11 cellular contexts compared by ENCODE assay signal in the genomic region with DNA sequence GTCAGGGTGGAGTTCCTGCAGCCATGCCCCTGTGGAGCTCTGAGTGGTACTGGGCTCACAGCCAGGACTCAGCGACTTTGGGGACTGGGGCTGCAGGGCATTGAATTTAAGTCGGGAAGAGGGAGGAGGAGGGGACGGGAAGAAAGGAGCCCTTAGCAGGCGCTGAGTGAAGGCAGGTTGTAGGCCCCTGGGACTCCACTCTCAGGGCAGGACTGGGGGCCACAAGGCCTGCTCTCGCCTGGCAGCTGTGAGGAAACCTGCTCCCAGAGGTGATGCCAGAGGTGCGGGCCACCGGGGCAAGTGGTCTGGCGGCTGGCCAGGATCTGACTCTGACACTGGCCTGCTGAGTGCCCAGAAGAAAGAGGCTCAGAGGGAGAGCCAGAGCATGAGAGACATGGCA.
A peak's percentile ranks its signal among the peaks of the same experiment; 100 is the strongest.
DNase-seq lines count a peak whose midpoint lies in the region; ATAC-seq and TF ChIP-seq lines count a peak whose summit lies in the region.
"Had no signal": no experiment of that assay in that cellular context is flagged by ENCODE, and none has a peak within 500 bp of the region (broad histone marks: within the 10 kb centered on the region; RNA-seq: fewer than 3 reads in every experiment).

No MANE protein-coding gene starts in this region.

- no peaks in the 10 kb centered on the region for H3K36me3 Mint-ChIP-seq in activated naive CD4-positive, alpha-beta T cell treated with anti-CD3 and anti-CD28 coated beads, Interleukin-2, amount 50 U/mL, for 72 hours
- H3K36me3 Mint-ChIP-seq in activated naive CD4-positive, alpha-beta T cell treated with anti-CD3 and anti-CD28 coated beads for 36 hours (ENCODE audit: low read depth), result no peaks in the 10 kb centered on the region
- no peaks in the 10 kb centered on the region for H3K36me3 Mint-ChIP-seq in type B pancreatic cell

- H3K27ac Mint-ChIP-seq in activated naive CD4-positive, alpha-beta T cell treated with anti-CD3 and anti-CD28 coated beads, Interleukin-2, amount 50 U/mL, for 72 hours, result peak overlapping the region; percentile 15 to 82
- H3K27ac Mint-ChIP-seq in activated naive CD4-positive, alpha-beta T cell treated with anti-CD3 and anti-CD28 coated beads for 36 hours, result no peak overlapping the region
- H3K27ac Mint-ChIP-seq in type B pancreatic cell, result peak overlapping the region; percentile 52

- no peaks in the 10 kb centered on the region for H3K4me1 Mint-ChIP-seq in activated naive CD4-positive, alpha-beta T cell treated with anti-CD3 and anti-CD28 coated beads for 36 hours (ENCODE audit: low read depth)
- peaks cover 49% of the 10 kb centered on the region for H3K4me1 Mint-ChIP-seq in type B pancreatic cell (ENCODE audit: unreplicated experiment)

- no peak for DNase-seq in activated naive CD4-positive, alpha-beta T cell treated with anti-CD3 and anti-CD28 coated beads, Interleukin-2, amount 50 U/mL, for 72 hours (ENCODE audit: low spot score in 2 of 2)
- DNase-seq in activated naive CD4-positive, alpha-beta T cell treated with anti-CD3 and anti-CD28 coated beads for 36 hours, result no peak
- DNase-seq in NCI-H82 treated with DMSO at 0.1 percent for 48 hours (lab: John Stamatoyannopoulos, UW; ENCODE audit: unreplicated experiment), result peak; percentile 41
- peak; percentile 29 for DNase-seq in left cardiac atrium
- no peak for DNase-seq in type B pancreatic cell (ENCODE audit: extremely low spot score, unreplicated experiment)
- DNase-seq in activated gamma-delta T cell treated with Interleukin-2 at 50 U/mL for 16 hours, result no peak
- DNase-seq in NCI-H146 treated with DMSO at 0.1 percent for 48 hours (lab: John Stamatoyannopoulos, UW; ENCODE audit: unreplicated experiment), result no peak
- DNase-seq in aorta, result no peak
- DNase-seq: gastrocnemius medialis; left colon; stimulated activated CD4-positive, alpha-beta T cell treated with anti-CD3 and anti-CD28 coated beads, Interleukin-4, amount 100 ng/mL, for 24 hours had no signal

- H3K27me3 ChIP-seq in aorta (ENCODE audit: control insufficient read depth in 1 of 2, insufficient read depth in 2 of 2, low read length in 1 of 2), result no peaks in the 10 kb centered on the region
- H3K27me3 ChIP-seq: gastrocnemius medialis had no signal

- CTCF ChIA-PET in activated naive CD4-positive, alpha-beta T cell treated with anti-CD3 and anti-CD28 coated beads for 36 hours (lab: Charles Lee), result no interaction called here

- no peak overlapping the region for H3K4me3 Mint-ChIP-seq in activated naive CD4-positive, alpha-beta T cell treated with anti-CD3 and anti-CD28 coated beads for 36 hours
- no peak overlapping the region for H3K4me3 Mint-ChIP-seq in type B pancreatic cell

- 47 to 55% methylated on average over 7 to 8 of the region's 8 CpGs for WGBS in aorta, 2 donors

- no peak for TF ChIP-seq CTCF in type B pancreatic cell (conservative IDR thresholded peaks at IDR 0.05)

- H3K4me1 ChIP-seq in aorta (ENCODE audit: control insufficient read depth in 1 of 2, insufficient read depth in 2 of 2, low read length in 2 of 2), result no peaks in the 10 kb centered on the region
- H3K4me1 ChIP-seq: gastrocnemius medialis had no signal

- no peak overlapping the region for H3K4me3 ChIP-seq in aorta (ENCODE audit: low read length in 2 of 2)
- H3K4me3 ChIP-seq: gastrocnemius medialis had no signal

- no peaks in the 10 kb centered on the region for H3K9me3 Mint-ChIP-seq in activated naive CD4-positive, alpha-beta T cell treated with anti-CD3 and anti-CD28 coated beads, Interleukin-2, amount 50 U/mL, for 72 hours
- no peaks in the 10 kb centered on the region for H3K9me3 Mint-ChIP-seq in activated naive CD4-positive, alpha-beta T cell treated with anti-CD3 and anti-CD28 coated beads for 36 hours
- H3K9me3 Mint-ChIP-seq in type B pancreatic cell, result no peaks in the 10 kb centered on the region

- no peaks in the 10 kb centered on the region for H3K9me3 ChIP-seq in aorta (ENCODE audit: control insufficient read depth, low read length)
- H3K9me3 ChIP-seq: gastrocnemius medialis had no signal

- intact Hi-C loops in activated naive CD4-positive, alpha-beta T cell treated with anti-CD3 and anti-CD28 coated beads for 36 hours (cut with micrococcal nuclease), result no loop called here
- intact Hi-C loops in left cardiac atrium (cut with DNase I) (no loop called here), aorta (cut with DNase I) (no loop called here)

- no peaks in the 10 kb centered on the region for H3K27me3 Mint-ChIP-seq in activated naive CD4-positive, alpha-beta T cell treated with anti-CD3 and anti-CD28 coated beads for 36 hours (ENCODE audit: low read depth)
- peaks cover 3% of the 10 kb centered on the region for H3K27me3 Mint-ChIP-seq in type B pancreatic cell

- H3K36me3 ChIP-seq in aorta (ENCODE audit: control insufficient read depth in 1 of 2, insufficient read depth in 2 of 2, low read length in 1 of 2), result no peaks in the 10 kb centered on the region
- H3K36me3 ChIP-seq: gastrocnemius medialis had no signal

- H3K27ac ChIP-seq in aorta (ENCODE audit: low read depth in 1 of 2, low read length in 2 of 2), result no peak overlapping the region
- H3K27ac ChIP-seq: gastrocnemius medialis had no signal

- ATAC-seq in activated naive CD4-positive, alpha-beta T cell treated with anti-CD3 and anti-CD28 coated beads, Interleukin-2, amount 50 U/mL, for 72 hours, result no peak
- ATAC-seq in left cardiac atrium (peak in 1 of 2 donors; percentile 5), aorta (ENCODE audit: low FRiP score) (no peak)
- ATAC-seq: gastrocnemius medialis, left colon had no signal

Comparison
In these comparisons a context has a peak if more than half of its experiments do, and no peak if none do; other contexts are left out.
1. DNase-seq: peak in NCI-H82 treated with DMSO at 0.1 percent for 48 hours (single experiment) and left cardiac atrium (single experiment); none in activated naive CD4-positive, alpha-beta T cell treated with anti-CD3 and anti-CD28 coated beads, Interleukin-2, amount 50 U/mL, for 72 hours (0 of 2), activated naive CD4-positive, alpha-beta T cell treated with anti-CD3 and anti-CD28 coated beads for 36 hours (single experiment), type B pancreatic cell (single experiment), activated gamma-delta T cell treated with Interleukin-2 at 50 U/mL for 16 hours (single experiment), NCI-H146 treated with DMSO at 0.1 percent for 48 hours (single experiment) and aorta (0 of 2).